ENCODE assay signal across 18 cellular contexts in the genomic region with DNA sequence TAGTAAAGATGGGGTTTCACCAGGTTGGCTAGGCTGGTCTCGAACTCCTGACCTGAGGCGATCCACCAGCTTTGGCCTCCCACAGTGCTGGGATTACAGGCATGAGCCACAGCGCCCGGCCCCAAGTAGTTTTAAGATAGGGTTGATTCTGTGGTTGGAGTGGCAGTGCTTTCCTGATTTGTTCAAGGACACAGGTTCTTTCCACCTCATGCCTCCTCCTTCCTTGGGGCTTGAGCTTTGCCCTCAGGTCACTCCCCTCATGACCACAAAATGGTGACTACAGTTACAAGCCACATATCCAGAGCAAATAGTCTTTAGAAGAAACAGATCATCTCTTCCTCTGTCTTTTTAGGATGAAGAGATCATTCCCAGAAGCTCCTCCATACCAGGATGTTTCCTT.
"Had no signal": no experiment of that assay in that cellular context is flagged by ENCODE, and none has a peak within 500 bp of the region (broad histone marks: within the 10 kb centered on the region; RNA-seq: fewer than 3 reads in every experiment).

No MANE protein-coding gene starts in this region.

- ATAC-seq: effector memory CD8-positive, alpha-beta T cell; left lung; stimulated activated naive CD8-positive, alpha-beta T cell treated with anti-CD3 and anti-CD28 coated beads, Interleukin-15, amount 100 ng/mL, for 72 hours had no signal

- H3K4me3 ChIP-seq: cardiac muscle cell, left lung, skin epidermis, suprapubic skin had no signal

- H3K9me3 Mint-ChIP-seq: effector memory CD8-positive, alpha-beta T cell; neural crest cell; stimulated activated naive CD8-positive, alpha-beta T cell treated with anti-CD3 and anti-CD28 coated beads, Interleukin-15, amount 100 ng/mL, for 72 hours; type B pancreatic cell had no signal

- H3K27ac ChIP-seq: cardiac muscle cell, left lung, skin epidermis, suprapubic skin had no signal

- H3K4me1 ChIP-seq: left lung, suprapubic skin had no signal

- H3K4me3 Mint-ChIP-seq: activated naive CD8-positive, alpha-beta T cell; effector memory CD8-positive, alpha-beta T cell; neural crest cell; stimulated activated naive CD8-positive, alpha-beta T cell treated with anti-CD3 and anti-CD28 coated beads, Interleukin-15, amount 100 ng/mL, for 72 hours; type B pancreatic cell had no signal

- DNase-seq: activated CD4-positive, alpha-beta T cell treated with anti-CD3 and anti-CD28 coated beads, Interleukin-2, amount 50 U/mL, for 48 hours; activated gamma-delta T cell treated with Interleukin-2 at 50 U/mL for 16 hours; effector memory CD8-positive, alpha-beta T cell; foreskin melanocyte; glutamatergic neuron; hippocampal formation; islet precursor cell; left lung; stimulated activated naive CD8-positive, alpha-beta T cell treated with anti-CD3 and anti-CD28 coated beads, Interleukin-15, amount 100 ng/mL, for 72 hours; SW 1271; T-helper 2 cell had no signal

- H3K27me3 ChIP-seq: cardiac muscle cell, left lung, suprapubic skin had no signal

- H3K27me3 Mint-ChIP-seq: activated naive CD8-positive, alpha-beta T cell; effector memory CD8-positive, alpha-beta T cell; progenitor cell of endocrine pancreas; stimulated activated naive CD8-positive, alpha-beta T cell treated with anti-CD3 and anti-CD28 coated beads, Interleukin-15, amount 100 ng/mL, for 72 hours; type B pancreatic cell had no signal

- H3K4me1 Mint-ChIP-seq: stimulated activated naive CD8-positive, alpha-beta T cell treated with anti-CD3 and anti-CD28 coated beads, Interleukin-15, amount 100 ng/mL, for 72 hours had no signal

- H3K27ac Mint-ChIP-seq: activated naive CD8-positive, alpha-beta T cell; effector memory CD8-positive, alpha-beta T cell; progenitor cell of endocrine pancreas; type B pancreatic cell had no signal

- H3K36me3 Mint-ChIP-seq: activated naive CD8-positive, alpha-beta T cell; type B pancreatic cell had no signal

- H3K36me3 ChIP-seq: cardiac muscle cell, left lung, suprapubic skin had no signal

- H3K9me3 ChIP-seq: left lung, suprapubic skin had no signal
